1 cellular context compared by ENCODE assay signal in genomic region chr22:22487869-22488597, GRCh38.
TF ChIP-seq lines count a peak whose summit lies in the region.

No MANE protein-coding gene starts in this region.

TF ChIP-seq in IMR-90, 13 proteins besides CTCF, POLR2A, EP300 and RAD21:
- TF ChIP-seq CHD1 (IDR thresholded peaks at IDR 0.05; ENCODE audit: low read depth, low read length) (no peak), FOS (IDR thresholded peaks at IDR 0.05; ENCODE audit: low read depth, low read length) (no peak), SMC3 (IDR thresholded peaks at IDR 0.05; ENCODE audit: low read depth, low read length) (no peak), MAFK (IDR thresholded peaks at IDR 0.05; ENCODE audit: low read depth, low read length) (no peak), MXI1 (IDR thresholded peaks at IDR 0.05; ENCODE audit: borderline replicate concordance, low read depth, low read length) (no peak), BHLHE40 (IDR thresholded peaks at IDR 0.05; ENCODE audit: low read depth, low read length) (no peak), RFX5 (IDR thresholded peaks at IDR 0.05; ENCODE audit: low read depth, low read length) (no peak), MAZ (IDR thresholded peaks at IDR 0.05; ENCODE audit: borderline replicate concordance, low read depth, low read length) (no peak), CEBPB (IDR thresholded peaks at IDR 0.05; ENCODE audit: low read depth, low read length) (no peak), NFE2L2 (IDR thresholded peaks at IDR 0.05; ENCODE audit: low read depth, low read length) (no peak), RCOR1 (IDR thresholded peaks at IDR 0.05; ENCODE audit: insufficient replicate concordance, low read length) (no peak)
- TF ChIP-seq, protein P1, sequence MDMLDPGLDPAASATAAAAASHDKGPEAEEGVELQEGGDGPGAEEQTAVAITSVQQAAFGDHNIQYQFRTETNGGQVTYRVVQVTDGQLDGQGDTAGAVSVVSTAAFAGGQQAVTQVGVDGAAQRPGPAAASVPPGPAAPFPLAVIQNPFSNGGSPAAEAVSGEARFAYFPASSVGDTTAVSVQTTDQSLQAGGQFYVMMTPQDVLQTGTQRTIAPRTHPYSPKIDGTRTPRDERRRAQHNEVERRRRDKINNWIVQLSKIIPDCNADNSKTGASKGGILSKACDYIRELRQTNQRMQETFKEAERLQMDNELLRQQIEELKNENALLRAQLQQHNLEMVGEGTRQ (IDR thresholded peaks at IDR 0.05; ENCODE audit: low read depth, low read length) = no peak
- TF ChIP-seq, protein P2, sequence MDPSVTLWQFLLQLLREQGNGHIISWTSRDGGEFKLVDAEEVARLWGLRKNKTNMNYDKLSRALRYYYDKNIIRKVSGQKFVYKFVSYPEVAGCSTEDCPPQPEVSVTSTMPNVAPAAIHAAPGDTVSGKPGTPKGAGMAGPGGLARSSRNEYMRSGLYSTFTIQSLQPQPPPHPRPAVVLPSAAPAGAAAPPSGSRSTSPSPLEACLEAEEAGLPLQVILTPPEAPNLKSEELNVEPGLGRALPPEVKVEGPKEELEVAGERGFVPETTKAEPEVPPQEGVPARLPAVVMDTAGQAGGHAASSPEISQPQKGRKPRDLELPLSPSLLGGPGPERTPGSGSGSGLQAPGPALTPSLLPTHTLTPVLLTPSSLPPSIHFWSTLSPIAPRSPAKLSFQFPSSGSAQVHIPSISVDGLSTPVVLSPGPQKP (IDR thresholded peaks at IDR 0.05; ENCODE audit: borderline replicate concordance, low read depth, low read length) = no peak
